14 cellular contexts compared by ENCODE assay signal in genomic region chr21:44627181-44627822, GRCh38. TPM values are rescaled to one million over a fixed set of nuclear protein-coding genes. Genes with fewer than 3 reads are reported as not detected.
"Had no signal": no experiment of that assay in that cellular context is flagged by ENCODE, and none has a peak within 500 bp of the region (broad histone marks: within the 10 kb centered on the region; RNA-seq: fewer than 3 reads in every experiment).

No MANE protein-coding gene starts in this region.

RNA-seq across cellular contexts. Expression of gene KRTAP10-9, which starts 0.4 kb away (rescaled TPM):
- total RNA-seq: activated CD4-positive, alpha-beta T cell treated with anti-CD3 and anti-CD28 coated beads for 36 hours; activated CD4-positive, alpha-beta T cell treated with anti-CD3 and anti-CD28 coated beads, Interleukin-2, amount 10 ng/mL, durations not matched to agents 7 days and 5 days; activated CD8-positive, alpha-beta T cell treated with anti-CD3 and anti-CD28 coated beads, Interleukin-2, amount 10 ng/mL, durations not matched to agents 7 days and 5 days; activated naive CD4-positive, alpha-beta T cell treated with anti-CD3 and anti-CD28 coated beads for 36 hours; activated naive CD8-positive, alpha-beta T cell treated with anti-CD3 and anti-CD28 coated beads for 36 hours; activated T-cell treated with anti-CD3 and anti-CD28 coated beads, Interleukin-2, amount 50 U/mL, for 4 hours; activated T-helper 1 cell treated with anti-CD3 and anti-CD28 coated beads, Interleukin-12 subunit alpha, Interleukin-12 subunit beta, Interleukin-2, Interleukin-4 antibody, amounts not matched to agents 30 ng/mL and 10 ng/mL and 1 ng/mL, durations not matched to agents 14 hours and 24 hours and 36 hours; aorta; MCF 10A; NCI-H460; PC-3; Peyer's patch; SJSA1 had no signal
- polyA plus RNA-seq: aorta, SK-N-SH had no signal

RNA-seq across cellular contexts. Expression of gene KRTAP10-10, which starts 9.9 kb away (rescaled TPM):
- total RNA-seq: activated CD4-positive, alpha-beta T cell treated with anti-CD3 and anti-CD28 coated beads for 36 hours; activated CD4-positive, alpha-beta T cell treated with anti-CD3 and anti-CD28 coated beads, Interleukin-2, amount 10 ng/mL, durations not matched to agents 7 days and 5 days; activated CD8-positive, alpha-beta T cell treated with anti-CD3 and anti-CD28 coated beads, Interleukin-2, amount 10 ng/mL, durations not matched to agents 7 days and 5 days; activated naive CD4-positive, alpha-beta T cell treated with anti-CD3 and anti-CD28 coated beads for 36 hours; activated naive CD8-positive, alpha-beta T cell treated with anti-CD3 and anti-CD28 coated beads for 36 hours; activated T-cell treated with anti-CD3 and anti-CD28 coated beads, Interleukin-2, amount 50 U/mL, for 4 hours; activated T-helper 1 cell treated with anti-CD3 and anti-CD28 coated beads, Interleukin-12 subunit alpha, Interleukin-12 subunit beta, Interleukin-2, Interleukin-4 antibody, amounts not matched to agents 30 ng/mL and 10 ng/mL and 1 ng/mL, durations not matched to agents 14 hours and 24 hours and 36 hours; aorta; MCF 10A; NCI-H460; PC-3; Peyer's patch; SJSA1 had no signal
- polyA plus RNA-seq: aorta, SK-N-SH had no signal

RNA-seq across cellular contexts. Expression of gene KRTAP10-8, which starts 15.4 kb away (rescaled TPM):
- total RNA-seq: activated CD4-positive, alpha-beta T cell treated with anti-CD3 and anti-CD28 coated beads for 36 hours; activated CD4-positive, alpha-beta T cell treated with anti-CD3 and anti-CD28 coated beads, Interleukin-2, amount 10 ng/mL, durations not matched to agents 7 days and 5 days; activated CD8-positive, alpha-beta T cell treated with anti-CD3 and anti-CD28 coated beads, Interleukin-2, amount 10 ng/mL, durations not matched to agents 7 days and 5 days; activated naive CD4-positive, alpha-beta T cell treated with anti-CD3 and anti-CD28 coated beads for 36 hours; activated naive CD8-positive, alpha-beta T cell treated with anti-CD3 and anti-CD28 coated beads for 36 hours; activated T-cell treated with anti-CD3 and anti-CD28 coated beads, Interleukin-2, amount 50 U/mL, for 4 hours; activated T-helper 1 cell treated with anti-CD3 and anti-CD28 coated beads, Interleukin-12 subunit alpha, Interleukin-12 subunit beta, Interleukin-2, Interleukin-4 antibody, amounts not matched to agents 30 ng/mL and 10 ng/mL and 1 ng/mL, durations not matched to agents 14 hours and 24 hours and 36 hours; aorta; MCF 10A; NCI-H460; PC-3; Peyer's patch; SJSA1 had no signal
- polyA plus RNA-seq: aorta, SK-N-SH had no signal

RNA-seq across cellular contexts. Expression of gene KRTAP10-11, which starts 18.9 kb away (rescaled TPM):
- total RNA-seq: activated CD4-positive, alpha-beta T cell treated with anti-CD3 and anti-CD28 coated beads for 36 hours; activated CD4-positive, alpha-beta T cell treated with anti-CD3 and anti-CD28 coated beads, Interleukin-2, amount 10 ng/mL, durations not matched to agents 7 days and 5 days; activated CD8-positive, alpha-beta T cell treated with anti-CD3 and anti-CD28 coated beads, Interleukin-2, amount 10 ng/mL, durations not matched to agents 7 days and 5 days; activated naive CD4-positive, alpha-beta T cell treated with anti-CD3 and anti-CD28 coated beads for 36 hours; activated naive CD8-positive, alpha-beta T cell treated with anti-CD3 and anti-CD28 coated beads for 36 hours; activated T-cell treated with anti-CD3 and anti-CD28 coated beads, Interleukin-2, amount 50 U/mL, for 4 hours; activated T-helper 1 cell treated with anti-CD3 and anti-CD28 coated beads, Interleukin-12 subunit alpha, Interleukin-12 subunit beta, Interleukin-2, Interleukin-4 antibody, amounts not matched to agents 30 ng/mL and 10 ng/mL and 1 ng/mL, durations not matched to agents 14 hours and 24 hours and 36 hours; aorta; MCF 10A; NCI-H460; PC-3; Peyer's patch; SJSA1 had no signal
- polyA plus RNA-seq: aorta, SK-N-SH had no signal

RNA-seq across cellular contexts. Expression of gene KRTAP10-7, which starts 26.9 kb away (rescaled TPM):
- total RNA-seq: activated CD4-positive, alpha-beta T cell treated with anti-CD3 and anti-CD28 coated beads for 36 hours; activated CD4-positive, alpha-beta T cell treated with anti-CD3 and anti-CD28 coated beads, Interleukin-2, amount 10 ng/mL, durations not matched to agents 7 days and 5 days; activated CD8-positive, alpha-beta T cell treated with anti-CD3 and anti-CD28 coated beads, Interleukin-2, amount 10 ng/mL, durations not matched to agents 7 days and 5 days; activated naive CD4-positive, alpha-beta T cell treated with anti-CD3 and anti-CD28 coated beads for 36 hours; activated naive CD8-positive, alpha-beta T cell treated with anti-CD3 and anti-CD28 coated beads for 36 hours; activated T-cell treated with anti-CD3 and anti-CD28 coated beads, Interleukin-2, amount 50 U/mL, for 4 hours; activated T-helper 1 cell treated with anti-CD3 and anti-CD28 coated beads, Interleukin-12 subunit alpha, Interleukin-12 subunit beta, Interleukin-2, Interleukin-4 antibody, amounts not matched to agents 30 ng/mL and 10 ng/mL and 1 ng/mL, durations not matched to agents 14 hours and 24 hours and 36 hours; aorta; MCF 10A; NCI-H460; PC-3; Peyer's patch; SJSA1 had no signal
- polyA plus RNA-seq: aorta, SK-N-SH had no signal
